17 cellular contexts compared by ENCODE assay signal in genomic region chr5:172336264-172336663, GRCh38.
"Had no signal": no experiment of that assay in that cellular context is flagged by ENCODE, and none has a peak within 500 bp of the region (broad histone marks: within the 10 kb centered on the region; RNA-seq: fewer than 3 reads in every experiment).

No MANE protein-coding gene starts in this region.

- H3K27ac Mint-ChIP-seq: activated naive CD4-positive, alpha-beta T cell treated with anti-CD3 and anti-CD28 coated beads for 36 hours; activated T-helper 2 cell treated with anti-CD3 and anti-CD28 coated beads, Interferon-gamma antibody, Interleukin-2, Interleukin-4, amounts not matched to agents 10 μg/mL and 5 μg/mL and 100 μg/mL, durations not matched to agents 14 hours and 24 hours and 36 hours; natural killer cell had no signal

- H3K4me1 Mint-ChIP-seq: natural killer cell had no signal

- H3K4me3 Mint-ChIP-seq: activated naive CD4-positive, alpha-beta T cell treated with anti-CD3 and anti-CD28 coated beads for 36 hours; natural killer cell had no signal

- H3K36me3 Mint-ChIP-seq: natural killer cell had no signal

- H3K27ac ChIP-seq: ascending aorta, breast epithelium, esophagus squamous epithelium, tibial artery, VCaP had no signal

- DNase-seq: activated CD4-positive, alpha-beta T cell treated with anti-CD3 and anti-CD28 coated beads for 1 hour; activated CD4-positive, alpha-beta T cell treated with anti-CD3 and anti-CD28 coated beads, Interleukin-2, amount 50 U/mL, for 4 hours; activated naive CD4-positive, alpha-beta T cell treated with anti-CD3 and anti-CD28 coated beads for 36 hours; activated T-cell treated with anti-CD3 and anti-CD28 coated beads for 4 hours; cerebellar nuclear complex; effector CD8-positive, alpha-beta T cell; esophagus squamous epithelium; hippocampal formation; natural killer cell; stimulated activated CD4-positive, alpha-beta T cell treated with anti-CD3 and anti-CD28 coated beads, Interleukin-2, amount 100 ng/mL, for 48 hours; stimulated activated naive CD4-positive, alpha-beta T cell; tibial artery had no signal

- ATAC-seq: left lobe of liver, natural killer cell had no signal

- H3K9me3 Mint-ChIP-seq: activated naive CD4-positive, alpha-beta T cell treated with anti-CD3 and anti-CD28 coated beads for 36 hours; activated T-helper 2 cell treated with anti-CD3 and anti-CD28 coated beads, Interferon-gamma antibody, Interleukin-2, Interleukin-4, amounts not matched to agents 10 μg/mL and 5 μg/mL and 100 μg/mL, durations not matched to agents 14 hours and 24 hours and 36 hours; natural killer cell had no signal
